14 cellular contexts compared by ENCODE assay signal in genomic region chr4:8695237-8696219, GRCh38.
DNase-seq lines count a peak whose midpoint lies in the region; ATAC-seq and TF ChIP-seq lines count a peak whose summit lies in the region.
"Had no signal": no experiment of that assay in that cellular context is flagged by ENCODE, and none has a peak within 500 bp of the region (broad histone marks: within the 10 kb centered on the region; RNA-seq: fewer than 3 reads in every experiment).

No MANE protein-coding gene starts in this region.

- H3K27me3 ChIP-seq in heart right ventricle (peaks cover 0 to 61% (median 35%) of the 10 kb centered on the region in 7 donors), endodermal cell (ENCODE audit: control insufficient read depth, insufficient read depth, low read length, poor library complexity, severe bottlenecking) (no peaks in the 10 kb centered on the region)

- H3K9ac ChIP-seq in endodermal cell (ENCODE audit: extremely low read depth, low read length, poor library complexity, severe bottlenecking), result no peak overlapping the region

- WGBS in heart right ventricle, 2 donors, result 73 to 75% methylated on average over 18 of the region's 18 CpGs
- 91 to 95% methylated on average over 11 to 18 of the region's 18 CpGs for WGBS in endodermal cell (ENCODE audit: insufficient coverage in 1 of 2, insufficient read length in 1 of 2), 2 experiments

- H3K4me3 Mint-ChIP-seq in endodermal cell, result no peak overlapping the region
- no peak overlapping the region for H3K4me3 Mint-ChIP-seq in chondrocyte (ENCODE audit: unreplicated experiment)

- TF ChIP-seq CTCF in heart right ventricle (IDR thresholded peaks at IDR 0.05) (no peak), endodermal cell (conservative IDR thresholded peaks at IDR 0.05) (no peak), chondrocyte (IDR thresholded peaks at IDR 0.05) (no peak)

- H3K4me3 ChIP-seq in heart right ventricle, result no peak overlapping the region
- no peak overlapping the region for H3K4me3 ChIP-seq in endodermal cell (ENCODE audit: low read length)

- H3K36me3 ChIP-seq in heart right ventricle (no peaks in the 10 kb centered on the region), endodermal cell (ENCODE audit: control insufficient read depth, insufficient read depth, low read length) (no peaks in the 10 kb centered on the region)

- no peaks in the 10 kb centered on the region for H3K9me3 Mint-ChIP-seq in endodermal cell
- peaks cover 10% of the 10 kb centered on the region for H3K9me3 Mint-ChIP-seq in chondrocyte (ENCODE audit: low read depth)

- H3K4me1 Mint-ChIP-seq in endodermal cell (no peaks in the 10 kb centered on the region), chondrocyte (ENCODE audit: low read depth) (no peaks in the 10 kb centered on the region)

- intact Hi-C loops in cardiac septum (cut with DNase I) (no loop called here), heart right ventricle (cut with DNase I) (no loop called here), posterior vena cava (cut with DNase I) (loop anchor here in 1 of 2 donors (5.0 kb wide), 1 partner anchor 1387 kb away; no protein-coding TSS in a partner anchor)

- H3K9me3 ChIP-seq in heart right ventricle (peaks cover 0 to 12% (median 0%) of the 10 kb centered on the region in 11 donors), endodermal cell (ENCODE audit: control insufficient read depth, low read length) (no peaks in the 10 kb centered on the region)

- peak; percentile 49 for DNase-seq in cardiac septum (ENCODE audit: low spot score)
- no peak for DNase-seq in heart right ventricle
- peak; percentile 34 for DNase-seq in endodermal cell
- peak; percentile 45 for DNase-seq in posterior vena cava (ENCODE audit: low spot score)
- no peak for DNase-seq in chondrocyte (ENCODE audit: low spot score)
- DNase-seq: DMS 273 treated with DMSO at 0.1 percent for 48 hours, GF-D8, NCI-H1930, NCI-H69, SHP77 had no signal

- H3K4me1 ChIP-seq in heart right ventricle (no peaks in the 10 kb centered on the region), endodermal cell (ENCODE audit: control insufficient read depth, insufficient read depth, low read length) (no peaks in the 10 kb centered on the region)

- no peak for ATAC-seq in heart right ventricle
- ATAC-seq in GM18519 (IDR thresholded peaks at IDR 0.05; ENCODE audit: low FRiP score, unreplicated experiment), result no peak
- no peak for ATAC-seq in HG03025 (IDR thresholded peaks at IDR 0.05; ENCODE audit: low FRiP score, unreplicated experiment)

- H3K27me3 Mint-ChIP-seq in endodermal cell (ENCODE audit: insufficient read depth) (peaks cover 11% of the 10 kb centered on the region), chondrocyte (ENCODE audit: low read depth) (peaks cover 52% of the 10 kb centered on the region)
- H3K27me3 Mint-ChIP-seq: IgD-negative memory B cell had no signal

- no peaks in the 10 kb centered on the region for H3K36me3 Mint-ChIP-seq in endodermal cell (ENCODE audit: low read depth)
- peaks cover 1% of the 10 kb centered on the region for H3K36me3 Mint-ChIP-seq in chondrocyte (ENCODE audit: low read depth)
- H3K36me3 Mint-ChIP-seq: IgD-negative memory B cell had no signal

- H3K27ac Mint-ChIP-seq in endodermal cell (no peak overlapping the region), chondrocyte (ENCODE audit: unreplicated experiment) (no peak overlapping the region)
- H3K27ac Mint-ChIP-seq: IgD-negative memory B cell had no signal

- H3K27ac ChIP-seq in heart right ventricle (no peak overlapping the region), endodermal cell (ENCODE audit: low read depth, low read length) (no peak overlapping the region)
- H3K27ac ChIP-seq: C4-2B had no signal

Comparison
In these comparisons a context has a peak if more than half of its experiments do, and no peak if none do; other contexts are left out.
1. DNase-seq: peak in cardiac septum (single experiment), endodermal cell (single experiment) and posterior vena cava (single experiment); none in heart right ventricle (0 of 2) and chondrocyte (single experiment).